22 cellular contexts compared by ENCODE assay signal in genomic region chr13:66775196-66775595, GRCh38.
DNase-seq lines count a peak whose midpoint lies in the region; ATAC-seq, FAIRE-seq and TF ChIP-seq lines count a peak whose summit lies in the region.
"Had no signal": no experiment of that assay in that cellular context is flagged by ENCODE, and none has a peak within 500 bp of the region (broad histone marks: within the 10 kb centered on the region; RNA-seq: fewer than 3 reads in every experiment).

No MANE protein-coding gene starts in this region.

- no peak for TF ChIP-seq RAD21 in H1 (IDR thresholded peaks at IDR 0.05 in 1 of 2, conservative IDR thresholded peaks at IDR 0.05 in 1 of 2; ENCODE audit: low read depth in 2 of 2, low read length in 2 of 2)

- no peaks in the 10 kb centered on the region for H3K9me2 ChIP-seq in Karpas-422 (replicated peaks; ENCODE audit: insufficient read depth, low read length)

- no peak for TF ChIP-seq CTCF in H1 (IDR thresholded peaks at IDR 0.05; ENCODE audit: control extremely low read depth in 1 of 3, insufficient read depth in 1 of 3, low read depth in 1 of 3, low read length in 3 of 3)

- H3K14ac ChIP-seq in H1 (ENCODE audit: insufficient read length), result no peak overlapping the region

- DNase-seq in DMS53 (lab: John Stamatoyannopoulos, UW) (peak; percentile 38), DMS53 treated with DMSO at 0.1 percent for 48 hours (lab: John Stamatoyannopoulos, UW; ENCODE audit: unreplicated experiment) (no peak), Karpas-422 (no peak), H1 (ENCODE audit: low read depth in 1 of 2, low spot score in 2 of 2) (no peak)
- DNase-seq in activated T-cell treated with anti-CD3 and anti-CD28 coated beads, Interleukin-2, amount 50 U/mL, for 24 hours, result no peak
- DNase-seq: AML-193; Caco-2; Calu3; CD4-positive, alpha-beta T cell; CD8-positive, alpha-beta T cell; DMS79 treated with DMSO at 0.1 percent for 48 hours; GF-D8 had no signal

- H3K9ac ChIP-seq in Karpas-422 (ENCODE audit: low read length) (no peak overlapping the region), H1 (replicated peaks in 1 of 4; ENCODE audit: extremely low read depth in 1 of 4, low read depth in 3 of 4, low read length in 3 of 4) (no peak overlapping the region)
- H3K9ac ChIP-seq: BLaER1 treated with 17β-estradiol and CSF1 and Interleukin-3, amounts not matched to agents 10 nM and 100 nM had no signal

- no peaks in the 10 kb centered on the region for H3K4me1 ChIP-seq in Karpas-422 (ENCODE audit: low read length)
- no peaks in the 10 kb centered on the region for H3K4me1 ChIP-seq in H1 (replicated peaks in 1 of 4; ENCODE audit: control insufficient read depth in 3 of 4, insufficient read depth in 4 of 4, low read length in 3 of 4)
- H3K4me1 ChIP-seq: A549; BLaER1 treated with 17β-estradiol and CSF1 and Interleukin-3, amounts not matched to agents 10 nM and 100 nM; Caco-2 had no signal

- 95% methylated on average over 3 of the region's 3 CpGs; no CpG with 5 or more reads in 1 of the 2 experiments for WGBS in H1 (ENCODE audit: extremely low coverage in 1 of 2, insufficient coverage in 1 of 2, insufficient read length in 1 of 2, insufficient replicate concordance in 2 of 2, low coverage in 1 of 2, low lambda C conversion rate in 2 of 2, missing lambda C conversion rate in 1 of 2), 2 experiments

- no peak overlapping the region for H4K91ac ChIP-seq in H1 (replicated peaks; ENCODE audit: insufficient read length, low read length)

- TF ChIP-seq POLR2A in H1 (IDR thresholded peaks at IDR 0.05; ENCODE audit: control extremely low read depth in 1 of 2, low read depth in 2 of 2, low read length in 2 of 2), result no peak

- no peak overlapping the region for H2BK20ac ChIP-seq in H1 (ENCODE audit: low read length)

- H3K79me2 ChIP-seq in Karpas-422 (ENCODE audit: low read length) (no peaks in the 10 kb centered on the region), H1 (ENCODE audit: control insufficient read depth in 1 of 2, insufficient read depth in 2 of 2, low read length in 2 of 2) (no peaks in the 10 kb centered on the region)

- no peak overlapping the region for H3K27ac Mint-ChIP-seq in activated T-cell treated with anti-CD3 and anti-CD28 coated beads, Interleukin-2, amount 50 U/mL, for 24 hours
- H3K27ac Mint-ChIP-seq: B cell; CD4-positive, alpha-beta T cell; CD8-positive, alpha-beta T cell had no signal

- H3K27me3 ChIP-seq in Karpas-422 (ENCODE audit: low read length) (no peaks in the 10 kb centered on the region), H1 (replicated peaks in 1 of 4; ENCODE audit: control insufficient read depth in 3 of 4, extremely low read depth in 1 of 4, insufficient read depth in 3 of 4, low read length in 3 of 4) (no peaks in the 10 kb centered on the region)
- H3K27me3 ChIP-seq: BLaER1 treated with 17β-estradiol and CSF1 and Interleukin-3, amounts not matched to agents 10 nM and 100 nM had no signal

- H3K4me3 Mint-ChIP-seq in activated T-cell treated with anti-CD3 and anti-CD28 coated beads, Interleukin-2, amount 50 U/mL, for 24 hours, result no peak overlapping the region
- H3K4me3 Mint-ChIP-seq: B cell; CD4-positive, alpha-beta T cell; CD8-positive, alpha-beta T cell had no signal

- no peaks in the 10 kb centered on the region for H3K36me3 ChIP-seq in Karpas-422 (ENCODE audit: insufficient read depth, low read length)
- H3K36me3 ChIP-seq in H1 (ENCODE audit: control insufficient read depth in 2 of 4, insufficient read depth in 4 of 4, low read length in 3 of 4), result no peaks in the 10 kb centered on the region
- H3K36me3 ChIP-seq: BLaER1 treated with 17β-estradiol and CSF1 and Interleukin-3, amounts not matched to agents 10 nM and 100 nM had no signal

- H3K4me3 ChIP-seq in Karpas-422 (ENCODE audit: low read length) (no peak overlapping the region), H1 (ENCODE audit: extremely low read depth in 1 of 4, insufficient read depth in 2 of 4, low read depth in 3 of 4, low read length in 4 of 4) (no peak overlapping the region)
- H3K4me3 ChIP-seq: A549; BLaER1 treated with 17β-estradiol and CSF1 and Interleukin-3, amounts not matched to agents 10 nM and 100 nM had no signal

- no peak overlapping the region for H4K8ac ChIP-seq in H1 (ENCODE audit: extremely low read depth, insufficient read depth, low read length)

- H3K9me3 Mint-ChIP-seq in activated T-cell treated with anti-CD3 and anti-CD28 coated beads, Interleukin-2, amount 50 U/mL, for 24 hours, result no peaks in the 10 kb centered on the region

- H2BK12ac ChIP-seq in H1 (ENCODE audit: low read depth, low read length), result no peak overlapping the region

- H4K5ac ChIP-seq in H1 (ENCODE audit: insufficient read length, low read depth, low read length), result no peak overlapping the region

- H3K4me2 ChIP-seq in Karpas-422 (ENCODE audit: low read depth, low read length, poor library complexity, severe bottlenecking) (no peak overlapping the region), H1 (ENCODE audit: insufficient read depth in 1 of 2, low read depth in 2 of 2, low read length in 2 of 2) (no peak overlapping the region)
- H3K4me2 ChIP-seq: A549; BLaER1 treated with 17β-estradiol and CSF1 and Interleukin-3, amounts not matched to agents 10 nM and 100 nM had no signal

- H3K56ac ChIP-seq in H1 (replicated peaks; ENCODE audit: insufficient read length, low read depth, low read length), result no peak overlapping the region

- CTCF ChIA-PET in H1 (lab: Charles Lee; ENCODE audit: partially characterized antibody), result no interaction called here

- no peak overlapping the region for H2BK120ac ChIP-seq in H1 (replicated peaks; ENCODE audit: low read depth, low read length)

- no peaks in the 10 kb centered on the region for H3K36me3 Mint-ChIP-seq in activated T-cell treated with anti-CD3 and anti-CD28 coated beads, Interleukin-2, amount 50 U/mL, for 24 hours (ENCODE audit: low read depth)
- H3K36me3 Mint-ChIP-seq: CD8-positive, alpha-beta T cell had no signal

- H3K27me3 Mint-ChIP-seq in activated T-cell treated with anti-CD3 and anti-CD28 coated beads, Interleukin-2, amount 50 U/mL, for 24 hours, result no peaks in the 10 kb centered on the region
- H3K27me3 Mint-ChIP-seq: B cell; CD4-positive, alpha-beta T cell had no signal

- H2AFZ ChIP-seq in Karpas-422 (ENCODE audit: low read length) (0 out of 2 replicates have a peak overlapping the region, but pooled peaks have one; percentile 8), H1 (ENCODE audit: low read length) (0 out of 2 replicates have a peak overlapping the region, but pooled peaks have one; percentile 53)

- no peak overlapping the region for H2BK15ac ChIP-seq in H1 (ENCODE audit: low read length)

- TF ChIP-seq EP300 in H1 (IDR thresholded peaks at IDR 0.05; ENCODE audit: borderline replicate concordance in 1 of 2, low read depth in 2 of 2, low read length in 2 of 2), result no peak

- POLR2A ChIA-PET in H1 (lab: Charles Lee; ENCODE audit: partially characterized antibody), result no interaction called here

- H3K4ac ChIP-seq in H1 (replicated peaks; ENCODE audit: insufficient read length, low read depth, low read length), result no peak overlapping the region

- H3K79me1 ChIP-seq in H1 (ENCODE audit: low read depth, low read length), result no peaks in the 10 kb centered on the region

- H3K4me1 Mint-ChIP-seq in activated T-cell treated with anti-CD3 and anti-CD28 coated beads, Interleukin-2, amount 50 U/mL, for 24 hours (ENCODE audit: low read depth), result no peaks in the 10 kb centered on the region
- H3K4me1 Mint-ChIP-seq: B cell had no signal

- H3K23me2 ChIP-seq in H1 (ENCODE audit: low read depth, low read length), result no peaks in the 10 kb centered on the region

- H2BK5ac ChIP-seq in H1 (ENCODE audit: low read depth, low read length), result no peak overlapping the region

- no peak overlapping the region for H3K23ac ChIP-seq in H1 (ENCODE audit: insufficient read length)

- no peak overlapping the region for H3K18ac ChIP-seq in H1 (ENCODE audit: extremely low read depth, low read length)

- H3K27ac ChIP-seq in Karpas-422 (ENCODE audit: low read length) (no peak overlapping the region), H1 (ENCODE audit: low read depth, low read length) (no peak overlapping the region)
- H3K27ac ChIP-seq: 22Rv1; A549; BLaER1 treated with 17β-estradiol and CSF1 and Interleukin-3, amounts not matched to agents 10 nM and 100 nM; C4-2B had no signal

- no peak for FAIRE-seq in H1 (lab: Jason Lieb, UNC)
- FAIRE-seq: A549, D721Med, G401.6, GM12891, GM19239 had no signal

- H2AK5ac ChIP-seq in H1 (ENCODE audit: low read depth, low read length), result no peak overlapping the region

- ATAC-seq in HG03139 (IDR thresholded peaks at IDR 0.05; ENCODE audit: unreplicated experiment), result no peak
- ATAC-seq: A549; CD8-positive, alpha-beta T cell had no signal

- H3K9me3 ChIP-seq in Karpas-422 (ENCODE audit: low read length) (0 out of 2 replicates have a peak, but pooled peaks cover 9% of the 10 kb centered on the region), H1 (ENCODE audit: insufficient read depth in 2 of 2, low read depth in 1 of 2, low read length in 1 of 2) (no peaks in the 10 kb centered on the region)
- H3K9me3 ChIP-seq: A549; BLaER1 treated with 17β-estradiol and CSF1 and Interleukin-3, amounts not matched to agents 10 nM and 100 nM; Caco-2 had no signal

- H4K20me1 ChIP-seq in Karpas-422 (ENCODE audit: insufficient read depth, low read depth, low read length) (no peaks in the 10 kb centered on the region), H1 (replicated peaks in 1 of 2; ENCODE audit: control insufficient read depth in 1 of 2, insufficient read depth in 2 of 2, low read length in 2 of 2) (no peaks in the 10 kb centered on the region)
- H4K20me1 ChIP-seq: BLaER1 treated with 17β-estradiol and CSF1 and Interleukin-3, amounts not matched to agents 10 nM and 100 nM had no signal

TF ChIP-seq in H1, 55 proteins besides CTCF, POLR2A, EP300 and RAD21 (continues in another document):
- TF ChIP-seq HDAC2 (IDR thresholded peaks at IDR 0.05; ENCODE audit: borderline replicate concordance in 1 of 2, low read depth in 2 of 2, low read length in 2 of 2), result no peak
- no peak for TF ChIP-seq PHF8 (conservative IDR thresholded peaks at IDR 0.05; ENCODE audit: low read depth, low read length)
- TF ChIP-seq TAF1 (IDR thresholded peaks at IDR 0.05; ENCODE audit: low read depth, low read length), result no peak
- TF ChIP-seq SUZ12 (IDR thresholded peaks at IDR 0.05; ENCODE audit: low read length), result no peak
- TF ChIP-seq SIN3A (conservative IDR thresholded peaks at IDR 0.05 in 1 of 2, IDR thresholded peaks at IDR 0.05 in 1 of 2; ENCODE audit: low read depth in 1 of 2, low read length in 2 of 2), result no peak
- no peak for TF ChIP-seq ATF2 (IDR thresholded peaks at IDR 0.05; ENCODE audit: low read length)
